14 cellular contexts compared by ENCODE assay signal in the genomic region with DNA sequence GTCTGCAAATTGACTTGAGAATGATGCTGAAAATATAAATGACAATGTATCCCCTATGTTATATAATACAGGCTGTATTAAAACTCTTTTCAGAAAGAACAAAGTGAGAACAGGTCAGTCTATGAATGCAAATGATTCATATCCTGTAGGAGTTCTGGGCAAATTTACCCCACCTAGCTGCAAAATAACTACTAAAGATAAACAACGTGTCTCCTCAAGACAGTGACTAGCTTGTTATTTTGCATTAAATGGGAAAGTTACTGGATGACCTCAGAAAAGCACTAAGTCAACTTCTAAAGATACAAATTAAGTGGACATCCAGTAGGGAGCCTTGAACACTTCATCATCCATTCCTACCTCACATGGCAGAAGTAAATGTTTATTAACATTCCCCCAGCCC. TPM values are rescaled to one million over a fixed set of nuclear protein-coding genes. Genes with fewer than 3 reads are reported as not detected.
DNase-seq lines count a peak whose midpoint lies in the region; ATAC-seq and TF ChIP-seq lines count a peak whose summit lies in the region.
"Had no signal": no experiment of that assay in that cellular context is flagged by ENCODE, and none has a peak within 500 bp of the region (broad histone marks: within the 10 kb centered on the region; RNA-seq: fewer than 3 reads in every experiment).

No MANE protein-coding gene starts in this region.

- H3K36me3 ChIP-seq in CD4-positive, alpha-beta memory T cell (ENCODE audit: insufficient read depth, low read length): no peaks in the 10 kb centered on the region
- peaks cover 1% of the 10 kb centered on the region for H3K36me3 ChIP-seq in kidney epithelial cell (ENCODE audit: control insufficient read depth, insufficient read depth, low read length)
- H3K36me3 ChIP-seq: HAP-1 had no signal

- no peak overlapping the region for H3K4me3 ChIP-seq in CD4-positive, alpha-beta memory T cell (ENCODE audit: low read length in 2 of 2)
- no peak overlapping the region for H3K4me3 ChIP-seq in kidney epithelial cell (ENCODE audit: low read depth, low read length)
- H3K4me3 ChIP-seq: HAP-1 had no signal

- DNase-seq in CD4-positive, alpha-beta memory T cell: no peak
- DNase-seq in amniotic epithelial cell (ENCODE audit: low read depth) (peak; percentile 78), kidney epithelial cell (ENCODE audit: low read depth) (peak; percentile 41), SK-N-DZ (ENCODE audit: low spot score) (no peak), NCI-H526 treated with DMSO at 0.1 percent for 48 hours (lab: John Stamatoyannopoulos, UW) (no peak), SHP77 treated with DMSO at 0.1 percent for 48 hours (lab: John Stamatoyannopoulos, UW) (no peak)
- DNase-seq: activated CD4-positive, alpha-beta T cell treated with anti-CD3 and anti-CD28 coated beads for 4 hours; CD8-positive, alpha-beta memory T cell; NCI-H2171 treated with DMSO at 0.1 percent for 48 hours; RPMI8226 had no signal

- no peaks in the 10 kb centered on the region for H3K27me3 Mint-ChIP-seq in CD4-positive, alpha-beta memory T cell
- no peaks in the 10 kb centered on the region for H3K27me3 Mint-ChIP-seq in IgD-negative memory B cell
- H3K27me3 Mint-ChIP-seq: CD8-positive, alpha-beta memory T cell had no signal

- no peaks in the 10 kb centered on the region for H3K9me3 Mint-ChIP-seq in CD4-positive, alpha-beta memory T cell
- H3K9me3 Mint-ChIP-seq in IgD-negative memory B cell: no peaks in the 10 kb centered on the region
- H3K9me3 Mint-ChIP-seq: activated naive CD4-positive, alpha-beta T cell treated with anti-CD3 and anti-CD28 coated beads, Interleukin-2, amount 50 U/mL, for 72 hours; CD8-positive, alpha-beta memory T cell had no signal

- no peak for ATAC-seq in GM19463 (IDR thresholded peaks at IDR 0.05; ENCODE audit: unreplicated experiment)

- intact Hi-C loops in CD4-positive, alpha-beta memory T cell (cut with micrococcal nuclease): no loop called here

- no peak for TF ChIP-seq CTCF in kidney epithelial cell (IDR thresholded peaks at IDR 0.05; ENCODE audit: insufficient read depth, low read length, poor library complexity, severe bottlenecking)

- CTCF ChIA-PET in CD4-positive, alpha-beta memory T cell (lab: Charles Lee; ENCODE audit: partially characterized antibody): interaction anchor here (0.7 to 3.2 kb wide), 4 partner anchors 12 to 1030 kb away, joined by 3 to 14 read pairs (median 3); no protein-coding TSS in a partner anchor

- peak overlapping the region in 4 of 7 donors; percentile 1 to 67 (median 40) for H3K27ac Mint-ChIP-seq in CD4-positive, alpha-beta memory T cell
- H3K27ac Mint-ChIP-seq in IgD-negative memory B cell: peak overlapping the region in 1 of 3 donors; percentile 31
- H3K27ac Mint-ChIP-seq: activated naive CD4-positive, alpha-beta T cell treated with anti-CD3 and anti-CD28 coated beads, Interleukin-2, amount 50 U/mL, for 72 hours had no signal

- peaks cover 30 to 63% (median 45%) of the 10 kb centered on the region in 4 donors for H3K4me1 Mint-ChIP-seq in CD4-positive, alpha-beta memory T cell
- peaks cover 41 to 49% (median 41%) of the 10 kb centered on the region in 3 donors for H3K4me1 Mint-ChIP-seq in IgD-negative memory B cell

- POLR2A ChIA-PET in CD4-positive, alpha-beta memory T cell (lab: Charles Lee; ENCODE audit: partially characterized antibody): interaction anchor here (1.0 to 3.9 kb wide), 6 partner anchors 9 to 155 kb away, joined by 3 to 28 read pairs (median 4); a partner anchor contains a TSS

- peak overlapping the region in 1 of 8 donors; percentile 15 for H3K4me3 Mint-ChIP-seq in CD4-positive, alpha-beta memory T cell
- peak overlapping the region in 3 of 4 donors; percentile 38 to 82 (median 73) for H3K4me3 Mint-ChIP-seq in IgD-negative memory B cell

- H3K27me3 ChIP-seq in CD4-positive, alpha-beta memory T cell (ENCODE audit: insufficient read depth, low read length): no peaks in the 10 kb centered on the region
- H3K27me3 ChIP-seq in kidney epithelial cell (ENCODE audit: control insufficient read depth, insufficient read depth, low read length): no peaks in the 10 kb centered on the region

- peaks cover 7 to 25% of the 10 kb centered on the region in 2 donors for H3K36me3 Mint-ChIP-seq in CD4-positive, alpha-beta memory T cell
- H3K36me3 Mint-ChIP-seq in IgD-negative memory B cell: peaks cover 6% of the 10 kb centered on the region

- H3K4me1 ChIP-seq in CD4-positive, alpha-beta memory T cell (ENCODE audit: insufficient read depth, low read length): peaks cover 35% of the 10 kb centered on the region

- no peak overlapping the region for H3K27ac ChIP-seq in CD4-positive, alpha-beta memory T cell (ENCODE audit: low read depth, low read length)

- H3K9me3 ChIP-seq in CD4-positive, alpha-beta memory T cell (ENCODE audit: control insufficient read depth in 1 of 2, low read length in 2 of 2): no peaks in the 10 kb centered on the region
- H3K9me3 ChIP-seq: HAP-1 had no signal

RNA-seq across cellular contexts. Expression of a gene that starts 11.1 kb away (rescaled TPM):
- total RNA-seq in CD4-positive, alpha-beta memory T cell: 10 to 100 TPM; 28.5 to 30.6 TPM
- polyA plus RNA-seq in CD4-positive, alpha-beta memory T cell: 1 to 10 TPM; 1.1 to 4.8 TPM
- polyA plus RNA-seq in IgD-negative memory B cell: 2.6 TPM
- 32.8 and 33.7 TPM in 2 replicates for total RNA-seq in kidney epithelial cell
- 7.3 and 7.5 TPM in 2 replicates for polyA plus RNA-seq in SK-N-DZ (2014; cell fraction: cytosol; rRNA removed)
- polyA plus RNA-seq in SK-N-DZ (2014; cell fraction: nucleus; rRNA removed): 3.3 and 3.9 TPM in 2 replicates

RNA-seq across cellular contexts. Expression of a gene that starts 52.3 kb away (rescaled TPM):
- total RNA-seq in CD4-positive, alpha-beta memory T cell: not detected
- polyA plus RNA-seq in CD4-positive, alpha-beta memory T cell: not detected
- not detected for polyA plus RNA-seq in IgD-negative memory B cell
- 99.0 and 162 TPM in 2 replicates for total RNA-seq in kidney epithelial cell
- 5.1 and 7.2 TPM in 2 replicates for polyA plus RNA-seq in SK-N-DZ (2014; cell fraction: cytosol; rRNA removed)
- 8.8 and 9.2 TPM in 2 replicates for polyA plus RNA-seq in SK-N-DZ (2014; cell fraction: nucleus; rRNA removed)
- polyA plus RNA-seq: CD8-positive, alpha-beta memory T cell had no signal

Comparison
In these comparisons a context has a peak if more than half of its experiments do, and no peak if none do; other contexts are left out.
1. DNase-seq: peak in amniotic epithelial cell (single experiment) and kidney epithelial cell (single experiment); none in CD4-positive, alpha-beta memory T cell (0 of 5), SK-N-DZ (single experiment), NCI-H526 treated with DMSO at 0.1 percent for 48 hours (single experiment) and SHP77 treated with DMSO at 0.1 percent for 48 hours (single experiment).
2. RNA of a gene that starts 52.3 kb away (total RNA-seq): 99.0 to 162 TPM in kidney epithelial cell; not detected in CD4-positive, alpha-beta memory T cell; every median in the first group is over 100 times any median in the second.